Comparison of ENCODE assay signal across 28 cellular contexts in genomic region chr1:179337343-179337742, GRCh38. TPM values are rescaled to one million over a fixed set of nuclear protein-coding genes. Genes with fewer than 3 reads are reported as not detected.
DNase-seq lines count a peak whose midpoint lies in the region; ATAC-seq, FAIRE-seq and TF ChIP-seq lines count a peak whose summit lies in the region.
"Had no signal": no experiment of that assay in that cellular context is flagged by ENCODE, and none has a peak within 500 bp of the region (broad histone marks: within the 10 kb centered on the region; RNA-seq: fewer than 3 reads in every experiment).

No MANE protein-coding gene starts in this region.

- no peaks in the 10 kb centered on the region for H3K9me3 Mint-ChIP-seq in MCF 10A (ENCODE audit: unreplicated experiment)

- no peak for FAIRE-seq in small intestine (lab: Jason Lieb, UNC)

- dilution Hi-C loops in mammary epithelial cell (cut with HindIII; ENCODE audit: low sequenced_read_pairs): no loop called here

- CTCF ChIA-PET in MCF 10A (lab: Yijun Ruan, JAX) (interaction anchor here (0.5 kb wide), 1 partner anchor 21 kb away, joined by 4 read pairs; no protein-coding TSS in a partner anchor), mammary epithelial cell (lab: Charles Lee; ENCODE audit: low non-redundant PET) (no interaction called here)

- in situ Hi-C loops in mammary epithelial cell (cut with MboI; ENCODE audit: low sequenced_read_pairs in 2 of 2): no loop called here

- intact Hi-C loops in MCF 10A (cut with micrococcal nuclease) (no loop called here), mammary epithelial cell (cut with micrococcal nuclease) (no loop called here), colonic mucosa (cut with DNase I) (no loop called here), mucosa of descending colon (cut with DNase I, micrococcal nuclease) (no loop called here)

- H3K27ac Mint-ChIP-seq in MCF 10A (ENCODE audit: low read depth, unreplicated experiment) (peak overlapping the region; percentile 22), T-helper 17 cell (no peak overlapping the region)

- no peak for DNase-seq in MCF 10A (ENCODE audit: unreplicated experiment)
- DNase-seq in mammary epithelial cell: no peak
- peak; percentile 20 for DNase-seq in colonic mucosa
- DNase-seq in mucosa of descending colon: peak in 1 of 3 donors; percentile 28
- peak; percentile 87 for DNase-seq in small intestine
- DNase-seq in HPDE6-E6E7 (ENCODE audit: extremely low spot score): no peak
- DNase-seq in T-helper 17 cell: no peak
- no peak for DNase-seq in GDM1 (lab: John Stamatoyannopoulos, UW)
- DNase-seq: COR-L47, DMS53, GM23248, H7, Karpas-422, MV-4-11, NCI-H1105, NCI-H1436 treated with DMSO at 0.1 percent for 48 hours, NCI-H1930, NCI-H510A, NCI-H69, SHP77 treated with DMSO at 0.1 percent for 48 hours had no signal

- H3K27me3 ChIP-seq in mammary epithelial cell (ENCODE audit: insufficient read depth, low read length) (no peaks in the 10 kb centered on the region), colonic mucosa (no peaks in the 10 kb centered on the region), small intestine (ENCODE audit: control insufficient read depth in 2 of 2, insufficient read depth in 2 of 2, low read length in 2 of 2) (no peaks in the 10 kb centered on the region)

- POLR2A ChIA-PET in MCF 10A (lab: Yijun Ruan, JAX): no interaction called here

- no peak for TF ChIP-seq CTCF in MCF 10A (IDR thresholded peaks at IDR 0.05; ENCODE audit: unreplicated experiment)
- no peak for TF ChIP-seq CTCF in mammary epithelial cell (conservative IDR thresholded peaks at IDR 0.05 in 1 of 2, IDR thresholded peaks at IDR 0.05 in 1 of 2; ENCODE audit: extremely low read depth in 1 of 2, insufficient read depth in 1 of 2, low read depth in 1 of 2, low read length in 2 of 2)
- TF ChIP-seq CTCF in colonic mucosa (IDR thresholded peaks at IDR 0.05): no peak
- TF ChIP-seq CTCF in mucosa of descending colon (IDR thresholded peaks at IDR 0.05): no peak

- H3K27me3 Mint-ChIP-seq in MCF 10A (ENCODE audit: insufficient read depth, unreplicated experiment) (no peaks in the 10 kb centered on the region), T-helper 17 cell (no peaks in the 10 kb centered on the region)

- WGBS in mammary epithelial cell (ENCODE audit: low coverage, missing lambda C conversion rate): 94% methylated on average over 3 of the region's 3 CpGs
- 33 to 76% (median 50%) methylated on average over 3 of the region's 3 CpGs for WGBS in small intestine, 3 donors

- H3K4me2 ChIP-seq in mammary epithelial cell (ENCODE audit: insufficient read depth, low read depth, low read length): no peak overlapping the region

- no TSS peak for BruUV-seq in MCF 10A (replicated peaks; lab: Mats Ljungman, UMichigan)
- no TSS peak for BruUV-seq in mammary epithelial cell (replicated peaks; lab: Mats Ljungman, UMichigan)

- no peaks in the 10 kb centered on the region for H3K9me3 ChIP-seq in mammary epithelial cell (replicated peaks; ENCODE audit: insufficient read depth, low read length)
- no peaks in the 10 kb centered on the region for H3K9me3 ChIP-seq in colonic mucosa
- H3K9me3 ChIP-seq in mucosa of descending colon: no peaks in the 10 kb centered on the region
- H3K9me3 ChIP-seq in small intestine (ENCODE audit: control insufficient read depth, low read depth): no peaks in the 10 kb centered on the region
- H3K9me3 ChIP-seq in T-helper 17 cell (ENCODE audit: control insufficient read depth, low read length, poor library complexity, severe bottlenecking): no peaks in the 10 kb centered on the region

- no peak overlapping the region for H2AFZ ChIP-seq in mammary epithelial cell (ENCODE audit: low read depth, low read length)
- H2AFZ ChIP-seq: GM23248 had no signal

- no peaks in the 10 kb centered on the region for H3K4me1 ChIP-seq in mammary epithelial cell (ENCODE audit: insufficient read depth, low read length)
- no peaks in the 10 kb centered on the region for H3K4me1 ChIP-seq in colonic mucosa
- H3K4me1 ChIP-seq in mucosa of descending colon (ENCODE audit: low read depth): no peaks in the 10 kb centered on the region
- H3K4me1 ChIP-seq in small intestine (ENCODE audit: control insufficient read depth in 2 of 2, insufficient read depth in 1 of 2, low read depth in 1 of 2, low read length in 1 of 2): no peaks in the 10 kb centered on the region

- ATAC-seq in mucosa of descending colon (peak; percentile 70), T-helper 17 cell (no peak)
- ATAC-seq: Panc1 had no signal

- H3K27ac ChIP-seq in mammary epithelial cell (ENCODE audit: insufficient read depth, low read depth, low read length): no peak overlapping the region
- H3K27ac ChIP-seq in colonic mucosa: no peak overlapping the region
- H3K27ac ChIP-seq in small intestine (ENCODE audit: low read depth in 1 of 2, low read length in 1 of 2): no peak overlapping the region
- H3K27ac ChIP-seq: GM23248, HL-60, SK-N-MC had no signal

- no peaks in the 10 kb centered on the region for H3K79me2 ChIP-seq in mammary epithelial cell (ENCODE audit: insufficient read depth, low read length)

- H3K36me3 Mint-ChIP-seq in MCF 10A (ENCODE audit: insufficient read depth, unreplicated experiment) (peaks cover 59% of the 10 kb centered on the region), T-helper 17 cell (ENCODE audit: low read depth) (peaks cover 9% of the 10 kb centered on the region)

- peaks cover 13% of the 10 kb centered on the region for H3K36me3 ChIP-seq in mammary epithelial cell (ENCODE audit: insufficient read depth, low read length)
- H3K36me3 ChIP-seq in colonic mucosa: no peaks in the 10 kb centered on the region
- no peaks in the 10 kb centered on the region for H3K36me3 ChIP-seq in mucosa of descending colon (ENCODE audit: low read depth)
- peaks cover 2 to 3% of the 10 kb centered on the region in 2 donors for H3K36me3 ChIP-seq in small intestine (ENCODE audit: control insufficient read depth in 2 of 2, insufficient read depth in 2 of 2, low read length in 2 of 2)

- H3K4me3 ChIP-seq in mammary epithelial cell (replicated peaks in 1 of 3; ENCODE audit: insufficient read depth in 1 of 3, low read depth in 2 of 3, low read length in 3 of 3) (no peak overlapping the region), colonic mucosa (no peak overlapping the region), mucosa of descending colon (no peak overlapping the region), small intestine (ENCODE audit: low read depth in 1 of 2, low read length in 2 of 2) (no peak overlapping the region)
- H3K4me3 ChIP-seq: GM23248, SK-N-MC had no signal

- H3K9ac ChIP-seq in mammary epithelial cell (ENCODE audit: insufficient read depth, low read length): no peak overlapping the region
- no peak overlapping the region for H3K9ac ChIP-seq in colonic mucosa (ENCODE audit: low read depth in 2 of 2, low read length in 2 of 2)
- H3K9ac ChIP-seq: GM23248 had no signal

- H4K20me1 ChIP-seq in mammary epithelial cell (ENCODE audit: insufficient read depth, low read length): no peaks in the 10 kb centered on the region

- no peak overlapping the region for H3K4me3 Mint-ChIP-seq in MCF 10A (ENCODE audit: unreplicated experiment)
- H3K4me3 Mint-ChIP-seq in T-helper 17 cell: no peak overlapping the region

- H3K4me1 Mint-ChIP-seq in MCF 10A (ENCODE audit: insufficient read depth, unreplicated experiment): no peaks in the 10 kb centered on the region
- H3K4me1 Mint-ChIP-seq in T-helper 17 cell: peaks cover 9% of the 10 kb centered on the region

RNA-seq across cellular contexts. Expression of gene AXDND1, which starts 28.4 kb away (rescaled TPM):
- total RNA-seq in MCF 10A (2022) (1.1 and 1.7 TPM in 2 replicates), mammary epithelial cell (1 to 10 TPM in 1 of 2 donors, under 1 TPM in 1; 0.67 to 1.3 TPM), colonic mucosa (1 to 10 TPM; 2.8 to 7.9 TPM), mucosa of descending colon (10 to 100 TPM in 2 of 3 donors, 1 to 10 TPM in 1; 5.6 to 21.1 (median 10.2) TPM), T-helper 17 cell (1 to 10 TPM; 1.1 to 1.7 TPM)
- polyA plus RNA-seq in mammary epithelial cell (0.15 TPM), small intestine (10 to 100 TPM in 1 of 3 donors, 1 to 10 TPM in 2; 6.1 to 28.0 (median 7.3) TPM)
- polyA minus RNA-seq in mammary epithelial cell: not detected
- total RNA-seq: A172, Daoy, G401, GM23248, HT-29, M059J had no signal
- polyA plus RNA-seq: GM23248 had no signal

RNA-seq across cellular contexts. Expression of gene SOAT1, which starts 43.7 kb away (rescaled TPM):
- total RNA-seq in MCF 10A (2022) (28.4 and 39.7 TPM in 2 replicates), mammary epithelial cell (10 to 100 TPM; 22.3 to 40.3 TPM), colonic mucosa (10 to 100 TPM; 36.1 to 37.9 TPM), mucosa of descending colon (10 to 100 TPM; 25.1 to 32.6 (median 28.6) TPM), T-helper 17 cell (10 to 100 TPM; 35.4 to 38.7 TPM)
- polyA plus RNA-seq in mammary epithelial cell (18.2 TPM), small intestine (1 to 10 TPM; 1.1 to 8.9 (median 1.3) TPM)
- 24.5 TPM for polyA minus RNA-seq in mammary epithelial cell

Comparison
In these comparisons a context has a peak if more than half of its experiments do, and no peak if none do; other contexts are left out.
1. DNase-seq: peak in colonic mucosa (single experiment) and small intestine (single experiment); none in MCF 10A (single experiment), mammary epithelial cell (single experiment), HPDE6-E6E7 (single experiment), T-helper 17 cell (0 of 3) and GDM1 (single experiment).